Comparison of ENCODE assay signal across 17 cellular contexts in the genomic region with DNA sequence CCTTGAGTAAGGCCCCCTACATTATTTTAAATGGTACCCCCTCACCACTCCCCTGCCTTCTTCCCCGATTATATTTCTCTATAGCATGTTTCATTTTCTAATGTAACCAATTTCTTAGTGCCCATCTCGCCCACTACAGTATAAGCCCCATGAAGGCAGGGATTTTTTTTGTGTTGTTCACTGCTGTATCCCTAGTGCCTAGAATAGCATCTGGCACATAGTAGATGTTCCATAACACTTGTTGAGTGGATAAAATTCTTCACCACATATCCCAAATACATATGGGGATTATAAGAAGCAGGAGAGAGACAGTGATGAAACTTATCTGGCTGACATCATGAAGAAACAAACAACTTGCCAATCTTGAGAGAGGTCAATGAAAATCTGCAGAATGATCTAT. TPM values are rescaled to one million over a fixed set of nuclear protein-coding genes. Genes with fewer than 3 reads are reported as not detected.
DNase-seq lines count a peak whose midpoint lies in the region; ATAC-seq and TF ChIP-seq lines count a peak whose summit lies in the region.
"Had no signal": no experiment of that assay in that cellular context is flagged by ENCODE, and none has a peak within 500 bp of the region (broad histone marks: within the 10 kb centered on the region; RNA-seq: fewer than 3 reads in every experiment).

No MANE protein-coding gene starts in this region.

- H3K9ac ChIP-seq in mammary epithelial cell (ENCODE audit: insufficient read depth, low read length), result no peak overlapping the region
- H3K9ac ChIP-seq: BLaER1, GM23248 had no signal

- BruUV-seq in MCF 10A (replicated peaks; lab: Mats Ljungman, UMichigan) (no TSS peak), mammary epithelial cell (replicated peaks; lab: Mats Ljungman, UMichigan) (no TSS peak)

- H3K4me1 Mint-ChIP-seq in MCF 10A (ENCODE audit: insufficient read depth, unreplicated experiment) (no peaks in the 10 kb centered on the region), CD14-positive monocyte (no peaks in the 10 kb centered on the region)
- H3K4me1 Mint-ChIP-seq in activated T-helper 17 cell treated with anti-CD3 and anti-CD28 coated beads, Interleukin-2, amount 50 U/mL, for 72 hours, result peaks cover 21% of the 10 kb centered on the region
- peaks cover 18% of the 10 kb centered on the region for H3K4me1 Mint-ChIP-seq in activated T-cell treated with anti-CD3 and anti-CD28 coated beads, Interleukin-2, amount 50 U/mL, for 24 hours (ENCODE audit: low read depth)

- in situ Hi-C loops in mammary epithelial cell (cut with MboI; ENCODE audit: low sequenced_read_pairs in 2 of 2), result no loop called here

- no peak overlapping the region for H3K4me3 Mint-ChIP-seq in MCF 10A (ENCODE audit: unreplicated experiment)
- no peak overlapping the region for H3K4me3 Mint-ChIP-seq in activated T-helper 17 cell treated with anti-CD3 and anti-CD28 coated beads, Interleukin-2, amount 50 U/mL, for 72 hours
- H3K4me3 Mint-ChIP-seq in activated T-cell treated with anti-CD3 and anti-CD28 coated beads, Interleukin-2, amount 50 U/mL, for 24 hours, result no peak overlapping the region
- no peak overlapping the region for H3K4me3 Mint-ChIP-seq in CD14-positive monocyte
- H3K4me3 Mint-ChIP-seq: CD8-positive, alpha-beta T cell; HFFc6 had no signal

- POLR2A ChIA-PET in MCF 10A (lab: Yijun Ruan, JAX), result no interaction called here

- ATAC-seq in activated T-helper 17 cell treated with anti-CD3 and anti-CD28 coated beads, Interleukin-2, amount 50 U/mL, for 72 hours (replicated peaks), result no peak
- ATAC-seq in psoas muscle (peak in 3 of 4 donors; percentile 40 to 61 (median 56)), GM18511 (IDR thresholded peaks at IDR 0.05; ENCODE audit: unreplicated experiment) (no peak)
- ATAC-seq: CD8-positive, alpha-beta T cell had no signal

- TF ChIP-seq CTCF in MCF 10A (IDR thresholded peaks at IDR 0.05; ENCODE audit: unreplicated experiment) (no peak), mammary epithelial cell (conservative IDR thresholded peaks at IDR 0.05 in 1 of 2, IDR thresholded peaks at IDR 0.05 in 1 of 2; ENCODE audit: extremely low read depth in 1 of 2, insufficient read depth in 1 of 2, low read depth in 1 of 2, low read length in 2 of 2) (no peak), psoas muscle (IDR thresholded peaks at IDR 0.05) (no peak), CD14-positive monocyte (IDR thresholded peaks at IDR 0.05) (no peak)

- H3K36me3 ChIP-seq in mammary epithelial cell (ENCODE audit: insufficient read depth, low read length) (peaks cover 25% of the 10 kb centered on the region), psoas muscle (ENCODE audit: insufficient read depth in 1 of 2, low read depth in 1 of 2) (peaks cover 4 to 82% of the 10 kb centered on the region in 2 donors)

- no peaks in the 10 kb centered on the region for H3K9me3 Mint-ChIP-seq in MCF 10A (ENCODE audit: unreplicated experiment)
- H3K9me3 Mint-ChIP-seq in activated T-helper 17 cell treated with anti-CD3 and anti-CD28 coated beads, Interleukin-2, amount 50 U/mL, for 72 hours, result no peaks in the 10 kb centered on the region
- H3K9me3 Mint-ChIP-seq in activated T-cell treated with anti-CD3 and anti-CD28 coated beads, Interleukin-2, amount 50 U/mL, for 24 hours, result no peaks in the 10 kb centered on the region
- H3K9me3 Mint-ChIP-seq in CD14-positive monocyte, result peaks cover 0 to 12% (median 3%) of the 10 kb centered on the region in 7 donors

- dilution Hi-C loops in mammary epithelial cell (cut with HindIII; ENCODE audit: low sequenced_read_pairs), result no loop called here

- no peak overlapping the region for H2AFZ ChIP-seq in mammary epithelial cell (ENCODE audit: low read depth, low read length)
- H2AFZ ChIP-seq: GM23248 had no signal

- H3K27ac Mint-ChIP-seq in MCF 10A (ENCODE audit: low read depth, unreplicated experiment), result peak overlapping the region; percentile 1
- H3K27ac Mint-ChIP-seq in activated T-helper 17 cell treated with anti-CD3 and anti-CD28 coated beads, Interleukin-2, amount 50 U/mL, for 72 hours, result peak overlapping the region; percentile 54
- no peak overlapping the region for H3K27ac Mint-ChIP-seq in activated T-cell treated with anti-CD3 and anti-CD28 coated beads, Interleukin-2, amount 50 U/mL, for 24 hours
- H3K27ac Mint-ChIP-seq in CD14-positive monocyte, result no peak overlapping the region
- H3K27ac Mint-ChIP-seq: HFFc6 had no signal

- H3K36me3 Mint-ChIP-seq in MCF 10A (ENCODE audit: insufficient read depth, unreplicated experiment) (peaks cover 88% of the 10 kb centered on the region), CD14-positive monocyte (peaks cover 75 to 90% of the 10 kb centered on the region in 2 donors)
- H3K36me3 Mint-ChIP-seq in activated T-helper 17 cell treated with anti-CD3 and anti-CD28 coated beads, Interleukin-2, amount 50 U/mL, for 72 hours (ENCODE audit: low read depth), result peaks cover 99% of the 10 kb centered on the region
- H3K36me3 Mint-ChIP-seq in activated T-cell treated with anti-CD3 and anti-CD28 coated beads, Interleukin-2, amount 50 U/mL, for 24 hours (ENCODE audit: low read depth), result peaks cover 97% of the 10 kb centered on the region

- CTCF ChIA-PET in MCF 10A (lab: Yijun Ruan, JAX), result no interaction called here
- CTCF ChIA-PET in mammary epithelial cell (lab: Charles Lee; ENCODE audit: low non-redundant PET), result no interaction called here

- WGBS in mammary epithelial cell (ENCODE audit: low coverage, missing lambda C conversion rate), result 100% methylated on average over 2 of the region's 2 CpGs
- 83 to 90% (median 88%) methylated on average over 2 of the region's 2 CpGs for WGBS in psoas muscle, 3 donors

- DNase-seq in MCF 10A (ENCODE audit: unreplicated experiment) (no peak), mammary epithelial cell (no peak), psoas muscle (no peak), CD14-positive monocyte (ENCODE audit: low spot score) (no peak)
- no peak for DNase-seq in activated T-cell treated with anti-CD3 and anti-CD28 coated beads, Interleukin-2, amount 50 U/mL, for 24 hours
- DNase-seq: 8988T; Calu3; CD8-positive, alpha-beta T cell; DMS79 treated with DMSO at 0.1 percent for 48 hours; GF-D8; GM23248; HCEC 1CT; HFFc6; IMR-90 had no signal

- no peaks in the 10 kb centered on the region for H3K27me3 Mint-ChIP-seq in MCF 10A (ENCODE audit: insufficient read depth, unreplicated experiment)
- no peaks in the 10 kb centered on the region for H3K27me3 Mint-ChIP-seq in activated T-helper 17 cell treated with anti-CD3 and anti-CD28 coated beads, Interleukin-2, amount 50 U/mL, for 72 hours
- H3K27me3 Mint-ChIP-seq in activated T-cell treated with anti-CD3 and anti-CD28 coated beads, Interleukin-2, amount 50 U/mL, for 24 hours, result no peaks in the 10 kb centered on the region
- no peaks in the 10 kb centered on the region for H3K27me3 Mint-ChIP-seq in CD14-positive monocyte (ENCODE audit: low read depth in 3 of 3)

- H3K27ac ChIP-seq in mammary epithelial cell (ENCODE audit: insufficient read depth, low read depth, low read length), result no peak overlapping the region
- H3K27ac ChIP-seq in psoas muscle, result no peak overlapping the region
- H3K27ac ChIP-seq: BLaER1, GM23248 had no signal

- H3K9me3 ChIP-seq in mammary epithelial cell (replicated peaks; ENCODE audit: insufficient read depth, low read length), result no peaks in the 10 kb centered on the region
- no peaks in the 10 kb centered on the region for H3K9me3 ChIP-seq in psoas muscle

- H3K4me3 ChIP-seq in mammary epithelial cell (replicated peaks in 1 of 3; ENCODE audit: insufficient read depth in 1 of 3, low read depth in 2 of 3, low read length in 3 of 3), result no peak overlapping the region
- H3K4me3 ChIP-seq in psoas muscle, result no peak overlapping the region
- H3K4me3 ChIP-seq: BLaER1, GM23248 had no signal

- H3K79me2 ChIP-seq in mammary epithelial cell (ENCODE audit: insufficient read depth, low read length), result no peaks in the 10 kb centered on the region

- no peaks in the 10 kb centered on the region for H4K20me1 ChIP-seq in mammary epithelial cell (ENCODE audit: insufficient read depth, low read length)

- no peak overlapping the region for H3K4me2 ChIP-seq in mammary epithelial cell (ENCODE audit: insufficient read depth, low read depth, low read length)
- H3K4me2 ChIP-seq: BLaER1 had no signal

- H3K4me1 ChIP-seq in mammary epithelial cell (ENCODE audit: insufficient read depth, low read length) (no peaks in the 10 kb centered on the region), psoas muscle (peaks cover 10% of the 10 kb centered on the region)
- H3K4me1 ChIP-seq: BLaER1 had no signal

- no peaks in the 10 kb centered on the region for H3K27me3 ChIP-seq in mammary epithelial cell (ENCODE audit: insufficient read depth, low read length)
- H3K27me3 ChIP-seq in psoas muscle (ENCODE audit: insufficient read depth in 3 of 3, low read length in 2 of 3), result no peaks in the 10 kb centered on the region
- H3K27me3 ChIP-seq: BLaER1 had no signal

- intact Hi-C loops in MCF 10A (cut with micrococcal nuclease) (no loop called here), mammary epithelial cell (cut with micrococcal nuclease) (no loop called here), psoas muscle (cut with DNase I) (no loop called here), CD14-positive monocyte (cut with micrococcal nuclease) (no loop called here)

RNA-seq across cellular contexts. Expression of a gene that starts 11.5 kb away (rescaled TPM):
- 33.4 and 45.3 TPM in 2 replicates for total RNA-seq in MCF 10A (2022)
- total RNA-seq in mammary epithelial cell, result 10 to 100 TPM; 33.7 to 56.2 TPM
- 41.9 TPM for polyA plus RNA-seq in mammary epithelial cell
- 67.7 TPM for polyA minus RNA-seq in mammary epithelial cell
- total RNA-seq in activated T-helper 17 cell treated with anti-CD3 and anti-CD28 coated beads, Interleukin-2, amount 50 U/mL, for 72 hours, result 10 to 100 TPM; 30.1 to 33.9 TPM
- 10 to 100 TPM; 19.4 to 38.8 (median 25.1) TPM for total RNA-seq in psoas muscle
- 10 to 100 TPM in 1 of 3 donors, 1 to 10 TPM in 2; 6.9 to 19.9 (median 7.4) TPM for polyA plus RNA-seq in psoas muscle
- polyA plus RNA-seq in CD14-positive monocyte, result 10 to 100 TPM; 17.2 to 19.1 TPM

Comparison
In these comparisons a context has a peak if more than half of its experiments do, and no peak if none do; other contexts are left out.
1. H3K27ac Mint-ChIP-seq: peak in MCF 10A (single experiment) and activated T-helper 17 cell treated with anti-CD3 and anti-CD28 coated beads, Interleukin-2, amount 50 U/mL, for 72 hours (single experiment); none in activated T-cell treated with anti-CD3 and anti-CD28 coated beads, Interleukin-2, amount 50 U/mL, for 24 hours (single experiment) and CD14-positive monocyte (0 of 7).
2. ATAC-seq: peak in psoas muscle (3 of 4); none in activated T-helper 17 cell treated with anti-CD3 and anti-CD28 coated beads, Interleukin-2, amount 50 U/mL, for 72 hours (single experiment) and GM18511 (single experiment).